Comparison of ENCODE assay signal across 7 cellular contexts in genomic region chr1:35255276-35255675, GRCh38.
"Had no signal": no experiment of that assay in that cellular context is flagged by ENCODE, and none has a peak within 500 bp of the region (broad histone marks: within the 10 kb centered on the region; RNA-seq: fewer than 3 reads in every experiment).

No MANE protein-coding gene starts in this region.

- H3K9me3 Mint-ChIP-seq: GM23338, H9, IgD-negative memory B cell had no signal

- H3K4me1 Mint-ChIP-seq: GM23338, H9, IgD-negative memory B cell had no signal

- H2AFZ ChIP-seq: GM23338 had no signal

- H3K4me3 ChIP-seq: GM23338 had no signal

- H3K4me3 Mint-ChIP-seq: GM23338, H9, IgD-negative memory B cell had no signal

- H3K27ac ChIP-seq: HL-60 had no signal

- H3K4me2 ChIP-seq: GM23338 had no signal

- ATAC-seq: GM23338, HepG2 had no signal

- H3K27ac Mint-ChIP-seq: GM23338, H9, IgD-negative memory B cell had no signal

- DNase-seq: H9, HCEC 1CT, KG1 had no signal
